In the genomic region with DNA sequence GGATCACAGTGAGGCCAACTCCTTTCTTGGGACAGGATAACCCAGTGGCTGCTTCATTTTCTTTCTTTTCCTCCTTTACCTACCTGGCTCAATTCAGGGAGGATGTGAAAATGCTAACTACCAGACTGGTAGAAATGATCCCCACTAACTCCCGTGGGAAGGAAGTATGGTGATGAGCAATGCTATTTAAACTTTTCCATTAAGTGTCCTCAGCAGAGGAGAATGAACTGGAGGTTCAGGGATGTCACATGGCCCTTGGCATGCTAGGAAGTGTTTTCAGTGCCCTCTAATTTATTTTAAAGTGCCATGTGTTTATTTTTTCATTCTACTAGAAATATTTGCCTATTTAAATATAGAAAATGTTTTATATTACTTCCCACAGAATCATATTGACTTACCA, we compare ENCODE assay signal across 1 cellular context.
TF ChIP-seq lines count a peak whose summit lies in the region.

No MANE protein-coding gene starts in this region.

TF ChIP-seq in H1, 55 proteins besides CTCF, POLR2A, EP300 and RAD21 (continued from another document):
- no peak for TF ChIP-seq PHF8 (conservative IDR thresholded peaks at IDR 0.05; ENCODE audit: low read depth, low read length)
